Comparison of ENCODE assay signal across 11 cellular contexts in the genomic region with DNA sequence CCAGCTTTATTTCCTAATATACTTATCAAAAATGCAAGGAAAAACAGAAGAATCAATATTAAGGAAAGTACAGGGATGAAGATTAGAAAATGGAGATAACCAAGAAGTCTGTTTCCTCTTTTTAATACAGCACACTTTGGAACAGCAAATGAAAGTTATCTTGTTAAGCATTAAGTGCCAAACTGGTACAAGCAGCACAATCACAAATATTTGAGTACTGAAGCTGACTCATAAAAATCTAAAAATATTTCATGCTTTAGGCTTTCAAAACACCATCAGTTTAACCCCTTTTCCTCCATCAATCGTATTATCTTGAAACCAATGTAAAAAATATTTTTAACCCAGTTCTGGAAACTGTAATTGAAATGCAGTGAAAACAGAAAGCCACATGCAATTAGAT. TPM values are rescaled to one million over a fixed set of nuclear protein-coding genes. Genes with fewer than 3 reads are reported as not detected.
A peak's percentile ranks its signal among the peaks of the same experiment; 100 is the strongest.
DNase-seq lines count a peak whose midpoint lies in the region; ATAC-seq, FAIRE-seq and TF ChIP-seq lines count a peak whose summit lies in the region.
"Had no signal": no experiment of that assay in that cellular context is flagged by ENCODE, and none has a peak within 500 bp of the region (broad histone marks: within the 10 kb centered on the region; RNA-seq: fewer than 3 reads in every experiment).

No MANE protein-coding gene starts in this region.

- H3K27ac Mint-ChIP-seq in activated B cell treated with CpG ODN at 0.5 μM for 24 hours = peak overlapping the region; percentile 70

- CTCF ChIA-PET in A549 (lab: Yijun Ruan, JAX) (no interaction called here), activated B cell treated with CpG ODN at 0.5 μM for 24 hours (lab: Charles Lee) (interaction anchor here (0.7 to 1.6 kb wide), 4 partner anchors 8 to 95 kb away, joined by 3 to 8 read pairs (median 4); no protein-coding TSS in a partner anchor)

- H3K4me3 ChIP-seq in A549 (no peak overlapping the region), left lung (peak overlapping the region in 1 of 2 donors; percentile 8)

- TF ChIP-seq POLR2A in A549 (IDR thresholded peaks at IDR 0.05; ENCODE audit: low read length) = no peak

- H3K27ac ChIP-seq in A549 (no peak overlapping the region), left lung (peak overlapping the region; percentile 6 to 49), foreskin keratinocyte (no peak overlapping the region)

- intact Hi-C loops in activated B cell treated with CpG ODN at 0.5 μM for 24 hours (cut with micrococcal nuclease) (loop anchor here (10.0 kb wide), 1 partner anchor 831 kb away; a partner anchor contains a TSS), left lung (cut with DNase I) (no loop called here)

- H3K9me3 ChIP-seq in A549 = no peaks in the 10 kb centered on the region
- H3K9me3 ChIP-seq in left lung = no peaks in the 10 kb centered on the region

- H3K4me1 Mint-ChIP-seq in activated B cell treated with CpG ODN at 0.5 μM for 24 hours = peaks cover 77% of the 10 kb centered on the region

- peaks cover 30% of the 10 kb centered on the region for H3K4me1 ChIP-seq in A549
- peaks cover 24 to 80% of the 10 kb centered on the region in 2 donors for H3K4me1 ChIP-seq in left lung
- H3K4me1 ChIP-seq in foreskin keratinocyte = peaks cover 34% of the 10 kb centered on the region

- DNase-seq in A549 (ENCODE audit: low read depth in 1 of 2, low spot score in 1 of 2) (no peak), EH (ENCODE audit: low read depth) (peak; percentile 54), activated B cell treated with CpG ODN at 0.5 μM for 24 hours (no peak), left lung (no peak), NCI-H1048 (lab: John Stamatoyannopoulos, UW) (no peak), foreskin keratinocyte (no peak), AML-193 (lab: John Stamatoyannopoulos, UW) (no peak)
- DNase-seq in activated CD8-positive, alpha-beta memory T cell treated with anti-CD3 and anti-CD28 coated beads, Interleukin-2, amount 50 U/mL, for 4 hours = no peak
- DNase-seq: DMS79, NCI-H1436 had no signal

- TF ChIP-seq RAD21 in A549 (conservative IDR thresholded peaks at IDR 0.05 in 1 of 2, IDR thresholded peaks at IDR 0.05 in 1 of 2) = no peak

- TF ChIP-seq CTCF in A549 (IDR thresholded peaks at IDR 0.05) = no peak
- no peak for TF ChIP-seq CTCF in activated B cell treated with CpG ODN at 0.5 μM for 24 hours (IDR thresholded peaks at IDR 0.05)
- no peak for TF ChIP-seq CTCF in left lung (IDR thresholded peaks at IDR 0.05)
- no peak for TF ChIP-seq CTCF in foreskin keratinocyte (conservative IDR thresholded peaks at IDR 0.05)

- no peaks in the 10 kb centered on the region for H3K36me3 ChIP-seq in left lung

- 30% methylated on average over 1 of the region's 1 CpG for WGBS in A549 (ENCODE audit: missing lambda C conversion rate)

- no peak for FAIRE-seq in A549 (lab: Jason Lieb, UNC)

- no peak for ATAC-seq in A549
- ATAC-seq in activated B cell treated with CpG ODN at 0.5 μM for 24 hours (ENCODE audit: low read depth) = no peak
- ATAC-seq in left lung = no peak
- ATAC-seq in foreskin keratinocyte = no peak
- ATAC-seq: Right ventricle myocardium inferior had no signal

- H3K27me3 Mint-ChIP-seq in activated B cell treated with CpG ODN at 0.5 μM for 24 hours = no peaks in the 10 kb centered on the region

- H3K27me3 ChIP-seq in left lung (no peaks in the 10 kb centered on the region), foreskin keratinocyte (no peaks in the 10 kb centered on the region)

- peak overlapping the region; percentile 63 for H3K4me3 Mint-ChIP-seq in activated B cell treated with CpG ODN at 0.5 μM for 24 hours

- POLR2A ChIA-PET in A549 (lab: Yijun Ruan, JAX) = no interaction called here
- POLR2A ChIA-PET in activated B cell treated with CpG ODN at 0.5 μM for 24 hours (lab: Charles Lee) = interaction anchor here (0.8 kb wide), 1 partner anchor 9 kb away, joined by 3 read pairs; no protein-coding TSS in a partner anchor

- peaks cover 11% of the 10 kb centered on the region for H3K36me3 Mint-ChIP-seq in activated B cell treated with CpG ODN at 0.5 μM for 24 hours (ENCODE audit: low read depth)

- H3K4me2 ChIP-seq in A549 = peak overlapping the region; percentile 83

- TF ChIP-seq EP300 in A549 (IDR thresholded peaks at IDR 0.05) = no peak

- no peaks in the 10 kb centered on the region for H3K9me3 Mint-ChIP-seq in activated B cell treated with CpG ODN at 0.5 μM for 24 hours

TF ChIP-seq in A549, 52 proteins besides CTCF, POLR2A, EP300 and RAD21:
- TF ChIP-seq MYC (IDR thresholded peaks at IDR 0.05; ENCODE audit: borderline replicate concordance, low read length) = no peak
TF ChIP-seq in A549: peak in this region for 0.

RNA-seq across cellular contexts. Expression of a gene that starts 2.7 kb away (rescaled TPM):
- 80.2 and 87.4 TPM in 2 replicates for polyA plus RNA-seq in A549 (2011; rRNA removed)
- 26.5 and 31.2 TPM in 2 replicates for polyA plus RNA-seq in A549 (2012; cell fraction: cytosol; rRNA removed)
- polyA plus RNA-seq in A549 (2012; cell fraction: nucleus; rRNA removed) = 15.4 and 16.6 TPM in 2 replicates
- 37.8 to 40.3 TPM (median 39.3 TPM) in 3 replicates for polyA plus RNA-seq in A549 (2017; fragmentation: RNase III; extraction: RNeasy Plus Mini Kit Qiagen cat#74134 plus additional on column Dnase treatment)
- 104 and 118 TPM in 2 replicates for polyA minus RNA-seq in A549 (2011; rRNA and poly(A)+ RNA removed)
- total RNA-seq in activated B cell treated with CpG ODN at 0.5 μM for 24 hours = 46.5 and 52.7 TPM in 2 replicates
- total RNA-seq in left lung = 10 to 100 TPM; 47.6 to 56.8 TPM
- 41.5 and 44.8 TPM in 2 replicates for total RNA-seq in foreskin keratinocyte
- 9.7 and 10.9 TPM in 2 replicates for polyA plus RNA-seq in foreskin keratinocyte

Comparison
In these comparisons a context has a peak if more than half of its experiments do, and no peak if none do; other contexts are left out.
1. H3K27ac ChIP-seq: peak in left lung (2 of 2); none in A549 (0 of 2) and foreskin keratinocyte (single experiment).